In the genomic region with DNA sequence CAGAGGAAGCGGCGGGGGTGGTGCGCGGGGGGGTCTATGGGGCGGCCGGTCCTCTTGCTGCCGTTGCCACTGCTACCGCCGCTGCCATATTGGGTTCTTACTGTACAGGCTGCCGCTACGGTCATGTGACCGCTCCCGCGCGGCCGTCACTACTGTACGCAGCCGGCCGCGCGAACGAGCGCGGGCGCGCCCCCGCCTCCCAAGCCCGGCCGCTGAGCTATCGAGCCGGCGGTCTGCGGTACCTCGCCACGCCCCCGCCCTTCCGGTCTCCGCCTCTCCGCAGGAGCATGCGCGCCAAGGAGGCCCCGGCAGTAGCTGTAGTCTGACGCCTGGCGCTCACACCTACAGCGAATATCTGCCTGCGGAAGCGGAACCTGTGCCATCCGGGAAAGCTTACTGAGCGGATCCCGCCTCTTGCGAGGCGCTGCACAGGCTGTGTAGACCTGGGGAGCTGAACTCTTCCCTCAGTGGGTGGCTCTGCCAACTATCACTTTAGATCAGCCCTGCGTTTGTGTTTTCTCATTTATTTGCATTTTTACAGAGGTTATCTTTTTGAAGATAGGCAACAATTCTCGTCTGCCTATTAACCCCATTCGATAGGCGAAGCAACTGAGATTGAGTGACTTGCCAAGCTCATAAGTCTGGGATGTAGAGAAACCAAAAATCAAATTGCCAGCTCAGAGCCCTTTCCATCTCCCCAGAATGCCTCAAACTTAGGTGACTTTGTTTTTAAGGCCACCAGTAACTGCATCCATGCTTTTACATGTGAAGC, we compare ENCODE assay signal across 8 cellular contexts. TPM values are rescaled to one million over a fixed set of nuclear protein-coding genes. Genes with fewer than 3 reads are reported as not detected.
A peak's percentile ranks its signal among the peaks of the same experiment; 100 is the strongest.
DNase-seq lines count a peak whose midpoint lies in the region; ATAC-seq and TF ChIP-seq lines count a peak whose summit lies in the region.

A gene (minus strand): TSS at position 127 of the 772 bp plus-strand sequence. CDS start 265 bp downstream, outside the sequence.

- H3K4me1 ChIP-seq in DOHH2 (ENCODE audit: control insufficient read depth, low read length) (peaks cover 23% of the 10 kb centered on the region), GM23338 (ENCODE audit: insufficient read depth) (peaks cover 8% of the 10 kb centered on the region; the same call in 1 of the 2 replicates), fibroblast of lung (ENCODE audit: control insufficient read depth, extremely low read depth, insufficient read depth, low read length) (peaks cover 4% of the 10 kb centered on the region)
- H3K4me1 ChIP-seq in naive thymus-derived CD4-positive, alpha-beta T cell (ENCODE audit: control insufficient read depth in 2 of 2, insufficient read depth in 2 of 2, low read length in 2 of 2): peaks cover 16 to 21% of the 10 kb centered on the region in 2 donors

- no peak for TF ChIP-seq CTCF in DOHH2 (IDR thresholded peaks at IDR 0.05; ENCODE audit: low read depth, low read length, poor library complexity, severe bottlenecking)
- no peak for TF ChIP-seq CTCF in GM23338 (conservative IDR thresholded peaks at IDR 0.05; ENCODE audit: low read depth in 2 of 2)
- TF ChIP-seq CTCF in fibroblast of lung (conservative IDR thresholded peaks at IDR 0.05 in 1 of 2, IDR thresholded peaks at IDR 0.05 in 1 of 2; ENCODE audit: low read depth in 1 of 2, low read length in 2 of 2): no peak

- H3K79me2 ChIP-seq in DOHH2 (ENCODE audit: control insufficient read depth, low read length) (peaks cover 47% of the 10 kb centered on the region), GM23338 (replicated peaks; ENCODE audit: insufficient read depth) (peaks cover 42% of the 10 kb centered on the region), fibroblast of lung (ENCODE audit: control insufficient read depth, insufficient read depth, low read length) (peaks cover 42% of the 10 kb centered on the region)

- H3K27ac ChIP-seq in DOHH2 (ENCODE audit: low read depth, low read length) (peak within 1 kb of the TSS; percentile 62), GM23338 (ENCODE audit: low read depth) (peak within 1 kb of the TSS; percentile 95), fibroblast of lung (ENCODE audit: insufficient read depth, low read length) (peak within 1 kb of the TSS; percentile 92)
- H3K27ac ChIP-seq in naive thymus-derived CD4-positive, alpha-beta T cell (ENCODE audit: low read depth, low read length): peak within 1 kb of the TSS; percentile 99

- DNase-seq in GM23338 (ENCODE audit: low spot score) (peak; percentile 99), LHCN-M2 (ENCODE audit: low read depth) (peak; percentile 95), RPMI8226 (peak; percentile 98), fibroblast of lung (ENCODE audit: low read depth in 2 of 2) (peak; percentile 94 to 98)
- peak; percentile 94 to 98 for DNase-seq in activated T-helper 1 cell treated with anti-CD3 and anti-CD28 coated beads, Interleukin-2, amount 50 U/mL, for 16 hours (ENCODE audit: low read depth in 1 of 2, low spot score in 1 of 2)
- peak; percentile 95 to 98 (median 98) for DNase-seq in naive thymus-derived CD4-positive, alpha-beta T cell
- peak; percentile 97 for DNase-seq in stimulated activated naive B cell treated with anti-CD40 and anti-IgM and Interleukin-4, amounts not matched to agents 10 μg/mL and 1 μg/mL and 100 μg/mL, for 72 hours

- no peaks in the 10 kb centered on the region for H3K9me3 ChIP-seq in DOHH2 (ENCODE audit: control insufficient read depth, insufficient read depth, low read length)
- H3K9me3 ChIP-seq in fibroblast of lung (ENCODE audit: control insufficient read depth, insufficient read depth, low read depth, low read length): no peaks in the 10 kb centered on the region
- H3K9me3 ChIP-seq in naive thymus-derived CD4-positive, alpha-beta T cell (ENCODE audit: control insufficient read depth in 2 of 3, low read length in 3 of 3): no peaks in the 10 kb centered on the region

- intact Hi-C loops in naive thymus-derived CD4-positive, alpha-beta T cell (cut with micrococcal nuclease): loop anchor here (1.0 to 5.0 kb wide), 22 partner anchors 26 to 1530 kb away; a partner anchor contains a TSS

- H3K36me3 Mint-ChIP-seq in GM23338 (ENCODE audit: low read depth): 0 out of 3 replicates have a peak, but pooled peaks cover 6% of the 10 kb centered on the region
- peaks cover 0 to 14% (median 3%) of the 10 kb centered on the region in 5 donors for H3K36me3 Mint-ChIP-seq in naive thymus-derived CD4-positive, alpha-beta T cell
- peaks cover 8 to 16% of the 10 kb centered on the region in 2 donors for H3K36me3 Mint-ChIP-seq in stimulated activated naive B cell treated with anti-CD40 and anti-IgM and Interleukin-4, amounts not matched to agents 10 μg/mL and 1 μg/mL and 100 μg/mL, for 72 hours

- H3K9ac ChIP-seq in fibroblast of lung (ENCODE audit: insufficient read depth, low read length): peak within 1 kb of the TSS; percentile 97

- H3K27me3 ChIP-seq in DOHH2 (ENCODE audit: control insufficient read depth, low read length): no peaks in the 10 kb centered on the region
- no peaks in the 10 kb centered on the region for H3K27me3 ChIP-seq in GM23338 (ENCODE audit: insufficient read depth)
- no peaks in the 10 kb centered on the region for H3K27me3 ChIP-seq in fibroblast of lung (ENCODE audit: control insufficient read depth, insufficient read depth, low read length)
- H3K27me3 ChIP-seq in naive thymus-derived CD4-positive, alpha-beta T cell (ENCODE audit: control insufficient read depth in 2 of 2, insufficient read depth in 2 of 2, low read length in 2 of 2): no peaks in the 10 kb centered on the region

- H3K27me3 Mint-ChIP-seq in GM23338 (ENCODE audit: insufficient read depth, low read depth, poor library complexity): peaks cover 3% of the 10 kb centered on the region
- H3K27me3 Mint-ChIP-seq in naive thymus-derived CD4-positive, alpha-beta T cell: no peaks in the 10 kb centered on the region
- H3K27me3 Mint-ChIP-seq in stimulated activated naive B cell treated with anti-CD40 and anti-IgM and Interleukin-4, amounts not matched to agents 10 μg/mL and 1 μg/mL and 100 μg/mL, for 72 hours: peaks cover 5 to 7% of the 10 kb centered on the region in 2 donors

- CTCF ChIA-PET in naive thymus-derived CD4-positive, alpha-beta T cell (lab: Charles Lee): interaction anchor here (0.5 to 2.6 kb wide), 9 partner anchors 8 to 272 kb away, joined by 3 to 16 read pairs (median 4); no protein-coding TSS in a partner anchor

- peaks cover 14% of the 10 kb centered on the region for H3K4me1 Mint-ChIP-seq in GM23338
- H3K4me1 Mint-ChIP-seq in naive thymus-derived CD4-positive, alpha-beta T cell: peaks cover 31 to 50% (median 40%) of the 10 kb centered on the region in 7 donors
- H3K4me1 Mint-ChIP-seq in stimulated activated naive B cell treated with anti-CD40 and anti-IgM and Interleukin-4, amounts not matched to agents 10 μg/mL and 1 μg/mL and 100 μg/mL, for 72 hours: peaks cover 13 to 37% of the 10 kb centered on the region in 2 donors

- H3K9me2 ChIP-seq in DOHH2 (replicated peaks; ENCODE audit: control insufficient read depth, low read length) (no peaks in the 10 kb centered on the region), GM23338 (ENCODE audit: insufficient read depth) (no peaks in the 10 kb centered on the region)

- peak within 1 kb of the TSS; percentile 97 for H3K27ac Mint-ChIP-seq in GM23338
- H3K27ac Mint-ChIP-seq in naive thymus-derived CD4-positive, alpha-beta T cell: peak within 1 kb of the TSS; percentile 93 to 99 (median 99)
- peak within 1 kb of the TSS; percentile 99 for H3K27ac Mint-ChIP-seq in stimulated activated naive B cell treated with anti-CD40 and anti-IgM and Interleukin-4, amounts not matched to agents 10 μg/mL and 1 μg/mL and 100 μg/mL, for 72 hours

- H3K36me3 ChIP-seq in DOHH2 (ENCODE audit: control insufficient read depth, low read length): peaks cover 26% of the 10 kb centered on the region
- no peaks in the 10 kb centered on the region for H3K36me3 ChIP-seq in GM23338 (ENCODE audit: insufficient read depth)
- H3K36me3 ChIP-seq in fibroblast of lung (ENCODE audit: control insufficient read depth, insufficient read depth, low read length): no peaks in the 10 kb centered on the region
- peaks cover 0 to 13% (median 0%) of the 10 kb centered on the region in 3 experiments for H3K36me3 ChIP-seq in naive thymus-derived CD4-positive, alpha-beta T cell (ENCODE audit: control insufficient read depth in 2 of 3, insufficient read depth in 3 of 3, low read length in 3 of 3)

- ATAC-seq in GM23338: peak; percentile 93
- peak; percentile 95 for ATAC-seq in naive thymus-derived CD4-positive, alpha-beta T cell
- ATAC-seq in stimulated activated naive B cell treated with anti-CD40 and anti-IgM and Interleukin-4, amounts not matched to agents 10 μg/mL and 1 μg/mL and 100 μg/mL, for 72 hours (replicated peaks): peak; percentile 91 to 94

- H4K20me1 ChIP-seq in DOHH2 (ENCODE audit: control insufficient read depth, insufficient read depth, low read depth, low read length) (peaks cover 18% of the 10 kb centered on the region), GM23338 (replicated peaks; ENCODE audit: insufficient read depth) (peaks cover 13% of the 10 kb centered on the region), fibroblast of lung (ENCODE audit: control insufficient read depth, extremely low read depth, insufficient read depth, low read length) (no peaks in the 10 kb centered on the region)

- H3K9me3 Mint-ChIP-seq in GM23338: no peaks in the 10 kb centered on the region; the same call in 2 of the 3 replicates
- peaks cover 0 to 7% (median 0%) of the 10 kb centered on the region in 11 donors for H3K9me3 Mint-ChIP-seq in naive thymus-derived CD4-positive, alpha-beta T cell
- H3K9me3 Mint-ChIP-seq in stimulated activated naive B cell treated with anti-CD40 and anti-IgM and Interleukin-4, amounts not matched to agents 10 μg/mL and 1 μg/mL and 100 μg/mL, for 72 hours: no peaks in the 10 kb centered on the region

- H3K4me2 ChIP-seq in DOHH2 (ENCODE audit: low read length) (peak within 1 kb of the TSS; percentile 75), GM23338 (peak within 1 kb of the TSS; percentile 85), fibroblast of lung (ENCODE audit: extremely low read depth, insufficient read depth, low read length) (peak within 1 kb of the TSS; percentile 91)

- peak within 1 kb of the TSS; percentile 92 for H2AFZ ChIP-seq in GM23338
- peak within 1 kb of the TSS; percentile 92 for H2AFZ ChIP-seq in fibroblast of lung (ENCODE audit: low read length)

- H3K4me3 ChIP-seq in DOHH2 (ENCODE audit: low read length) (peak within 1 kb of the TSS; percentile 90), GM23338 (peak within 1 kb of the TSS; percentile 97), fibroblast of lung (replicated peaks in 1 of 4; ENCODE audit: control extremely low read depth in 1 of 4, insufficient read depth in 1 of 4, low read depth in 3 of 4, low read length in 4 of 4) (peak within 1 kb of the TSS; percentile 82 to 96 (median 94))
- peak within 1 kb of the TSS; percentile 94 for H3K4me3 ChIP-seq in naive thymus-derived CD4-positive, alpha-beta T cell (ENCODE audit: low read length)

- H3K4me3 Mint-ChIP-seq in GM23338: peak within 1 kb of the TSS; percentile 98
- H3K4me3 Mint-ChIP-seq in naive thymus-derived CD4-positive, alpha-beta T cell: peak within 1 kb of the TSS; percentile 91 to 98 (median 97)
- H3K4me3 Mint-ChIP-seq in stimulated activated naive B cell treated with anti-CD40 and anti-IgM and Interleukin-4, amounts not matched to agents 10 μg/mL and 1 μg/mL and 100 μg/mL, for 72 hours: peak within 1 kb of the TSS; percentile 95 to 98

- POLR2A ChIA-PET in naive thymus-derived CD4-positive, alpha-beta T cell (lab: Charles Lee): interaction anchor here (0.5 to 3.5 kb wide), 23 partner anchors 8 to 908 kb away, joined by 3 to 20 read pairs (median 5); a partner anchor contains a TSS

- H3F3A ChIP-seq in DOHH2 (ENCODE audit: control insufficient read depth, insufficient read depth) (no peaks in the 10 kb centered on the region), GM23338 (replicated peaks; ENCODE audit: low read depth) (peaks cover 4% of the 10 kb centered on the region)

RNA-seq across cellular contexts. Expression of the gene that starts here (rescaled TPM):
- 21.8 and 22.4 TPM in 2 replicates for total RNA-seq in GM23338 (2014; rRNA removed; shearing (Covaris generic))
- polyA plus RNA-seq in GM23338 (2016; fragmentation: Nextera tagmentation; extraction: Ambion mirVana) (6.6 and 7.0 TPM in 2 replicates), fibroblast of lung (16.6 and 20.7 TPM in 2 replicates)
- total RNA-seq in LHCN-M2 (2014; rRNA removed) (8.7 and 13.7 TPM in 2 replicates), fibroblast of lung (4.6 and 5.9 TPM in 2 replicates)
- 3.9 TPM for polyA plus RNA-seq in LHCN-M2 (2012)
- polyA plus RNA-seq in fibroblast of lung (2012): 7.8 and 14.1 TPM in 2 replicates
- 15.0 and 18.1 TPM in 2 replicates for polyA minus RNA-seq in fibroblast of lung (ENCODE audit: low replicate concordance)
- 10 to 100 TPM; 29.2 to 62.1 (median 48.5) TPM for total RNA-seq in naive thymus-derived CD4-positive, alpha-beta T cell
- polyA plus RNA-seq in naive thymus-derived CD4-positive, alpha-beta T cell: 10 to 100 TPM; 11.6 to 15.0 TPM

Comparison
In these comparisons a context has a peak if more than half of its experiments do, and no peak if none do; other contexts are left out.
1. Peak in every context shown above with its lines: DNase-seq, ATAC-seq, H3K4me3 ChIP-seq and H3K27ac ChIP-seq.